Comparison of ENCODE assay signal across 8 cellular contexts in the genomic region with DNA sequence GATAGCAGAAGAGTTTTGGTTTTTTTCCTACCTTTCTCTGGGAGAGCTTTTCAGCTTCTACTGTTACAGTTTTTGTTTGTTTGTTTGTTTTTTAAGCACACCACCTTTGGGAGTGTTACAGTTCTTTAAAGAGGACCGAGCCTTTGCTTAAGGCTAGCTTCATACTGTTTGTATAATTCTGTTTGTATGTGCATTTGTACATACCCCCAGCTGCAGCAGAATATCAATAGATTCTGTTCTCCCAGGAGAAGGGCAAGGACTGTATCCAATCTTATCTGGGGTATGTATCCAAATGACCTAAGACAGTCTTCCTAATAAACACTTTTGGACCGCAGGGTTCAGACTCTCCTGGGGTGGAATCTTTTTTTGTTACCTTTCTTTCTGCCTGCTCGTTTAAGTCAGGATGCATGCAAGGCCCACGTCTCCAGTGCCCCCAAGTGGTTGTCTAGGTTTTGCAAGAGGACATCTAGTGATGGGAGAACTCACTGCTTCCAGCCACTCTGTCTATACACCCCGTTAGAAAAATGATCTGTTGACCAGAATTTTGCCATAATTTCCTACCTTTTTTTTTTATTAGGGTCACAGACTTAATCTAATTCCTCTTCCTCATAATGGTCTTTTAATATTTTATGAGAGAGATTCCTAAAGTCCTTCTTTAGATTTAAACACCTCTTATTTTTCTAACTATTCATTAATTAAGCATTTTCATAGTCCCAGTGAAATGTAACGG. TPM values are rescaled to one million over a fixed set of nuclear protein-coding genes. Genes with fewer than 3 reads are reported as not detected.
DNase-seq lines count a peak whose midpoint lies in the region; ATAC-seq, FAIRE-seq and TF ChIP-seq lines count a peak whose summit lies in the region.

No MANE protein-coding gene starts in this region.

- peak overlapping the region; percentile 52; the same call in 1 of the 2 replicates for H3K27ac Mint-ChIP-seq in HFFc6

- no peak overlapping the region for H3K4me3 Mint-ChIP-seq in HFFc6

- no peaks in the 10 kb centered on the region for H3K9me3 ChIP-seq in spleen

- intact Hi-C loops in spleen (cut with DNase I; ENCODE audit: low total_unique reads), result loop anchor here (10.0 kb wide), 1 partner anchor 271 kb away; no protein-coding TSS in a partner anchor

- no peaks in the 10 kb centered on the region for H3K36me3 Mint-ChIP-seq in HFFc6 (ENCODE audit: low read depth)

- peaks cover 4 to 69% (median 16%) of the 10 kb centered on the region in 6 donors for H3K4me1 ChIP-seq in spleen

- peak; percentile 68 for DNase-seq in HFFc6
- peak; percentile 39 for DNase-seq in NCI-H1694 (lab: John Stamatoyannopoulos, UW)
- DNase-seq in T-helper 22 cell (ENCODE audit: low read depth), result peak; percentile 29
- peak in 51 of 58 donors; percentile 3 to 83 (median 39) for DNase-seq in anterior cingulate cortex (lab: John Stamatoyannopoulos, UW)
- DNase-seq in hepatic stellate cell (ENCODE audit: low spot score), result peak; percentile 70
- DNase-seq in spleen, result peak; percentile 76

- 23 to 34% (median 26%) methylated on average over 6 of the region's 6 CpGs for WGBS in spleen, 5 donors

- H3K4me3 ChIP-seq in spleen, result no peak overlapping the region

- peak; percentile 87 for TF ChIP-seq CTCF in HFFc6 (IDR thresholded peaks at IDR 0.05)
- peak; percentile 36 to 75 (median 57) for TF ChIP-seq CTCF in spleen (IDR thresholded peaks at IDR 0.05 in 8 of 11, conservative IDR thresholded peaks at IDR 0.05 in 3 of 11)

- peaks cover 16% of the 10 kb centered on the region for H3K4me1 Mint-ChIP-seq in HFFc6 (ENCODE audit: low read depth)

- no peaks in the 10 kb centered on the region for H3K27me3 Mint-ChIP-seq in HFFc6 (ENCODE audit: insufficient read depth)

- ATAC-seq in GM21526 (IDR thresholded peaks at IDR 0.05; ENCODE audit: low FRiP score, unreplicated experiment), result no peak

- TF ChIP-seq POLR2A in spleen (IDR thresholded peaks at IDR 0.05), result no peak

- H3K9me3 Mint-ChIP-seq in HFFc6, result no peaks in the 10 kb centered on the region

- no peaks in the 10 kb centered on the region for H3K36me3 ChIP-seq in spleen

- H3K27ac ChIP-seq in spleen, result no peak overlapping the region

- FAIRE-seq in G401.6 (lab: Jason Lieb, UNC), result peak; percentile 57

- no peaks in the 10 kb centered on the region for H3K27me3 ChIP-seq in spleen (replicated peaks in 1 of 7)

RNA-seq across cellular contexts. Expression of a gene that starts 23.9 kb away (rescaled TPM):
- 10 to 100 TPM in 4 of 6 experiments, 1 to 10 TPM in 2; 8.8 to 11.8 (median 10.4) TPM for total RNA-seq in HFFc6 (2021; fragmentation: NEBNext Ultra II Directional; extraction: Animal tissue kit (Norgen Biotek cat#: 25700))
- 10 to 100 TPM; 14.7 to 27.9 (median 25.4) TPM for total RNA-seq in spleen
- polyA plus RNA-seq in spleen, result 10 to 100 TPM in 1 of 3 donors, 1 to 10 TPM in 2; 6.7 to 11.6 (median 8.8) TPM
